ENCODE assay signal across 30 cellular contexts in the genomic region with DNA sequence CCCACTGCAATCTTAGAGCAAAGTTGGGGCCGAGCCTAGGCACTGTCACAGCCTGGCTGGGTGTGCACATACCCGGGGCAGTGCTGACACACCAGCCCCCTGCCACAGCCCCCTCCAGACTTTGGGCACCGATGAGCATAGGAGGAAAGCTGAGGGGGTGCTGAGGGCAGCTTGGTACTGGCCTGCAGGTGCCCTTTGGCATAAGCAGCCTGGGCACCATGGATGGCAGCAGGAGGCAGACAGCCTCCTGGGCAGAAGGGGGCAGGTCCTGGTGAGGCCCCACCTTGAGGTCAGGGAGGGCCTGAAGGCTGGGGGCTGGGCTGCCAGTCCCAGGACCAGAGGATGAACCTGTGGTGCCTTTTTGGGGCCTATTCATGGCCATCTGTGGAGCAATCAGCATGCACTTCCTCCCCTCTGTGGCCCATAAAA. TPM values are rescaled to one million over a fixed set of nuclear protein-coding genes. Genes with fewer than 3 reads are reported as not detected.
DNase-seq lines count a peak whose midpoint lies in the region; FAIRE-seq and TF ChIP-seq lines count a peak whose summit lies in the region.
"Had no signal": no experiment of that assay in that cellular context is flagged by ENCODE, and none has a peak within 500 bp of the region (broad histone marks: within the 10 kb centered on the region; RNA-seq: fewer than 3 reads in every experiment).

No MANE protein-coding gene starts in this region.

- H3K9me3 Mint-ChIP-seq in osteocyte (ENCODE audit: unreplicated experiment) = no peaks in the 10 kb centered on the region

- TF ChIP-seq POLR2A in esophagus muscularis mucosa (IDR thresholded peaks at IDR 0.05; ENCODE audit: low read depth) (no peak), GM12892 (IDR thresholded peaks at IDR 0.05; ENCODE audit: low read depth, low read length) (no peak)

- H3K4me3 ChIP-seq in esophagus muscularis mucosa (no peak overlapping the region), kidney (ENCODE audit: low read length in 2 of 2) (no peak overlapping the region)
- H3K4me3 ChIP-seq: BLaER1, GM12878 had no signal

- no peak overlapping the region for H3K4me3 Mint-ChIP-seq in osteocyte (ENCODE audit: unreplicated experiment)
- H3K4me3 Mint-ChIP-seq: CD14-positive monocyte; CD4-positive, alpha-beta memory T cell; CD4-positive, CD25-positive, alpha-beta regulatory T cell; CD8-positive, alpha-beta memory T cell had no signal

- H3K9me3 ChIP-seq in esophagus muscularis mucosa (no peaks in the 10 kb centered on the region), kidney (ENCODE audit: control insufficient read depth in 1 of 2, low read length in 2 of 2) (no peaks in the 10 kb centered on the region)
- H3K9me3 ChIP-seq: BE2C had no signal

- intact Hi-C loops in esophagus muscularis mucosa (cut with DNase I) = loop anchor here (5.0 kb wide), 1 partner anchor 160 kb away; no protein-coding TSS in a partner anchor
- intact Hi-C loops in kidney (cut with DNase I) = no loop called here

- H3K27ac ChIP-seq in esophagus muscularis mucosa (replicated peaks in 1 of 4) = no peak overlapping the region
- H3K27ac ChIP-seq in kidney (ENCODE audit: low read depth in 2 of 2, low read length in 2 of 2) = no peak overlapping the region
- H3K27ac ChIP-seq: BLaER1 had no signal

- TF ChIP-seq CTCF in esophagus muscularis mucosa (IDR thresholded peaks at IDR 0.05) (no peak), osteocyte (IDR thresholded peaks at IDR 0.05) (no peak), kidney (IDR thresholded peaks at IDR 0.05; ENCODE audit: borderline replicate concordance, extremely low read depth, insufficient read depth) (no peak)

- H3K4me1 ChIP-seq in esophagus muscularis mucosa = peaks cover 0 to 5% (median 0%) of the 10 kb centered on the region in 4 donors
- no peaks in the 10 kb centered on the region for H3K4me1 ChIP-seq in kidney (ENCODE audit: control insufficient read depth in 1 of 2, insufficient read depth in 1 of 2, low read depth in 1 of 2, low read length in 2 of 2)
- H3K4me1 ChIP-seq: BE2C, BLaER1 had no signal

- H3K9ac ChIP-seq in kidney (ENCODE audit: low read length in 2 of 2) = no peak overlapping the region
- H3K9ac ChIP-seq: BLaER1 had no signal

- H3K27me3 ChIP-seq in esophagus muscularis mucosa = peaks cover 0 to 28% (median 2%) of the 10 kb centered on the region in 4 donors
- H3K27me3 ChIP-seq: BLaER1 had no signal

- no peak for FAIRE-seq in GM12892 (lab: Jason Lieb, UNC)
- no peak for FAIRE-seq in kidney (lab: Jason Lieb, UNC)
- FAIRE-seq: A204.1, GM12878, GM19239 had no signal

- DNase-seq in esophagus muscularis mucosa (ENCODE audit: extremely low spot score) (peak; percentile 78), mesenteric fat pad (ENCODE audit: low spot score) (peak; percentile 51), osteocyte (ENCODE audit: extremely low spot score, unreplicated experiment) (peak; percentile 79), NCI-H82 (lab: John Stamatoyannopoulos, UW) (no peak), GM12892 (ENCODE audit: insufficient read length) (no peak), kidney (no peak)
- DNase-seq: 8988T; ACHN; BE2C; C1 segment of cervical spinal cord; CD4-positive, alpha-beta memory T cell; CD4-positive, CD25-positive, alpha-beta regulatory T cell; CD8-positive, alpha-beta memory T cell; COR-L47; DMS 273 treated with DMSO at 0.1 percent for 48 hours; DMS153; DMS53; DMS79; DND-41; EL; GDM1 had no signal

- no peak for TF ChIP-seq EP300 in esophagus muscularis mucosa (IDR thresholded peaks at IDR 0.05)

- peaks cover 7% of the 10 kb centered on the region for H3K27me3 Mint-ChIP-seq in osteocyte (ENCODE audit: unreplicated experiment)

- H3K4me1 Mint-ChIP-seq in osteocyte (ENCODE audit: unreplicated experiment) = peaks cover 3% of the 10 kb centered on the region

- no peaks in the 10 kb centered on the region for H3K36me3 ChIP-seq in esophagus muscularis mucosa
- H3K36me3 ChIP-seq in kidney (ENCODE audit: control insufficient read depth in 1 of 2, insufficient read depth in 2 of 2, low read length in 2 of 2) = no peaks in the 10 kb centered on the region
- H3K36me3 ChIP-seq: BE2C had no signal

- H3K27ac Mint-ChIP-seq in osteocyte (ENCODE audit: unreplicated experiment) = no peak overlapping the region
- H3K27ac Mint-ChIP-seq: CD14-positive monocyte; CD4-positive, alpha-beta memory T cell; CD4-positive, CD25-positive, alpha-beta regulatory T cell; CD8-positive, alpha-beta memory T cell had no signal

- 100% methylated on average over 1 of the region's 3 CpGs for WGBS in esophagus muscularis mucosa

- no peaks in the 10 kb centered on the region for H3K36me3 Mint-ChIP-seq in osteocyte (ENCODE audit: unreplicated experiment)
- H3K36me3 Mint-ChIP-seq: CD14-positive monocyte; CD4-positive, alpha-beta memory T cell had no signal

RNA-seq across cellular contexts. Expression of a gene that starts 8.2 kb away (rescaled TPM):
- total RNA-seq in esophagus muscularis mucosa = not detected
- not detected for total RNA-seq in mesenteric fat pad
- not detected in 2 replicates for total RNA-seq in osteocyte
- polyA plus RNA-seq in GM12892 (2012; ENCODE audit: missing spikeins) = not detected
- not detected for total RNA-seq in kidney
- not detected for polyA plus RNA-seq in kidney (ENCODE audit: insufficient read depth, low read depth, low replicate concordance)
- total RNA-seq: A673; CD4-positive, alpha-beta memory T cell; CD4-positive, CD25-positive, alpha-beta regulatory T cell; CD8-positive, alpha-beta memory T cell; Daoy; G401; GM12878 had no signal
- polyA plus RNA-seq: AG04450; CD14-positive monocyte; CD4-positive, alpha-beta memory T cell; CD4-positive, CD25-positive, alpha-beta regulatory T cell; CD8-positive, alpha-beta memory T cell; GM12878 had no signal

RNA-seq across cellular contexts. Expression of a gene that starts 9.8 kb away (rescaled TPM):
- total RNA-seq in esophagus muscularis mucosa (under 1 TPM in 1 of 4 donors, not detected in 3; 0.65 TPM), mesenteric fat pad (1.6 TPM), osteocyte (not detected in 2 replicates), kidney (not detected)
- polyA plus RNA-seq in GM12892 (2012; ENCODE audit: missing spikeins) = not detected
- polyA plus RNA-seq in kidney (ENCODE audit: insufficient read depth, low read depth, low replicate concordance) = not detected
- total RNA-seq: A673; CD4-positive, alpha-beta memory T cell; CD4-positive, CD25-positive, alpha-beta regulatory T cell; CD8-positive, alpha-beta memory T cell; Daoy; G401; GM12878 had no signal
- polyA plus RNA-seq: AG04450; CD4-positive, alpha-beta memory T cell; CD4-positive, CD25-positive, alpha-beta regulatory T cell; CD8-positive, alpha-beta memory T cell had no signal

RNA-seq across cellular contexts. Expression of a gene that starts 37.3 kb away (rescaled TPM):
- 1 to 10 TPM; 5.3 to 9.6 (median 8.6) TPM for total RNA-seq in esophagus muscularis mucosa
- 9.8 TPM for total RNA-seq in mesenteric fat pad
- total RNA-seq in osteocyte = 12.4 and 13.8 TPM in 2 replicates
- 10.5 TPM for polyA plus RNA-seq in GM12892 (2012; ENCODE audit: missing spikeins)
- 22.2 TPM for total RNA-seq in kidney
- 17.8 TPM for polyA plus RNA-seq in kidney (ENCODE audit: insufficient read depth, low read depth, low replicate concordance)

RNA-seq across cellular contexts. Expression of a gene that starts 58.9 kb away (rescaled TPM):
- total RNA-seq in esophagus muscularis mucosa = 1 to 10 TPM; 1.2 to 4.6 (median 2.7) TPM
- total RNA-seq in mesenteric fat pad = 15.4 TPM
- not detected in 2 replicates for total RNA-seq in osteocyte
- polyA plus RNA-seq in GM12892 (2012; ENCODE audit: missing spikeins) = not detected
- 8.5 TPM for total RNA-seq in kidney
- polyA plus RNA-seq in kidney (ENCODE audit: insufficient read depth, low read depth, low replicate concordance) = 0.95 TPM
- total RNA-seq: A673; CD4-positive, alpha-beta memory T cell; CD4-positive, CD25-positive, alpha-beta regulatory T cell; CD8-positive, alpha-beta memory T cell; Daoy; G401 had no signal
- polyA plus RNA-seq: CD14-positive monocyte; CD4-positive, alpha-beta memory T cell; CD4-positive, CD25-positive, alpha-beta regulatory T cell; CD8-positive, alpha-beta memory T cell had no signal

Comparison
In these comparisons a context has a peak if more than half of its experiments do, and no peak if none do; other contexts are left out.
1. DNase-seq: peak in esophagus muscularis mucosa (single experiment), mesenteric fat pad (single experiment) and osteocyte (single experiment); none in NCI-H82 (single experiment), GM12892 (single experiment) and kidney (single experiment).